In genomic region chr11:71447791-71448256, GRCh38 we compare ENCODE assay signal across 8 cellular contexts. TPM values are rescaled to one million over a fixed set of nuclear protein-coding genes. Genes with fewer than 3 reads are reported as not detected.
DNase-seq lines count a peak whose midpoint lies in the region; ATAC-seq and TF ChIP-seq lines count a peak whose summit lies in the region.

No MANE protein-coding gene starts in this region.

- peaks cover 18% of the 10 kb centered on the region for H3K36me3 Mint-ChIP-seq in activated naive CD4-positive, alpha-beta T cell treated with anti-CD3 and anti-CD28 coated beads, Interleukin-2, amount 50 U/mL, for 24 hours

- whole genome bisulfite sequencing in heart left ventricle, 4 donors: 0 to 2% (median 1%) methylated on average over 12 to 31 of the region's 31 CpGs
- WGBS in psoas muscle, 3 donors: 0 to 2% (median 1%) methylated on average over 8 to 31 of the region's 31 CpGs

- peaks cover 18% of the 10 kb centered on the region for H3K9me3 ChIP-seq in NT2/D1 (ENCODE audit: insufficient read depth, low read length)
- H3K9me3 ChIP-seq in heart left ventricle: peaks cover 0 to 6% (median 0%) of the 10 kb centered on the region in 12 donors
- H3K9me3 ChIP-seq in psoas muscle: no peaks in the 10 kb centered on the region

- H3K4me3 Mint-ChIP-seq in activated naive CD4-positive, alpha-beta T cell treated with anti-CD3 and anti-CD28 coated beads, Interleukin-2, amount 50 U/mL, for 24 hours: peak overlapping the region; percentile 90

- TF ChIP-seq CTCF in heart left ventricle (IDR thresholded peaks at IDR 0.05): no peak
- TF ChIP-seq CTCF in psoas muscle (IDR thresholded peaks at IDR 0.05): no peak

- intact Hi-C loops in heart left ventricle (cut with DNase I) (no loop called here), psoas muscle (cut with DNase I) (no loop called here)

- peaks cover 45% of the 10 kb centered on the region for H3K4me1 Mint-ChIP-seq in activated naive CD4-positive, alpha-beta T cell treated with anti-CD3 and anti-CD28 coated beads, Interleukin-2, amount 50 U/mL, for 24 hours

- peak; percentile 81 for DNase-seq in activated effector memory CD4-positive, alpha-beta T cell treated with anti-CD3 and anti-CD28 coated beads, Interleukin-2, amount 50 U/mL, for 16 hours
- no peak for DNase-seq in activated effector memory CD4-positive, alpha-beta T cell treated with Interleukin-2 at 50 U/mL for 16 hours
- DNase-seq in NT2/D1 (ENCODE audit: low read depth, low spot score): peak; percentile 11
- peak in 3 of 5 donors; percentile 51 to 58 (median 53) for DNase-seq in heart left ventricle
- DNase-seq in psoas muscle: peak in 1 of 2 donors; percentile 44

- peaks cover 3% of the 10 kb centered on the region for H3K4me1 ChIP-seq in NT2/D1 (ENCODE audit: insufficient read depth, insufficient read length)
- peaks cover 0 to 42% (median 18%) of the 10 kb centered on the region in 12 donors for H3K4me1 ChIP-seq in heart left ventricle
- peaks cover 9% of the 10 kb centered on the region for H3K4me1 ChIP-seq in psoas muscle

- H3K27me3 ChIP-seq in NT2/D1 (ENCODE audit: insufficient read depth, insufficient read length): no peaks in the 10 kb centered on the region
- H3K27me3 ChIP-seq in heart left ventricle: no peaks in the 10 kb centered on the region
- no peaks in the 10 kb centered on the region for H3K27me3 ChIP-seq in psoas muscle (ENCODE audit: insufficient read depth in 3 of 3, low read length in 2 of 3)

- H3K27ac ChIP-seq in heart left ventricle (peak overlapping the region; percentile 37 to 78 (median 56)), psoas muscle (peak overlapping the region; percentile 81)

- peak overlapping the region; percentile 84 for H3K27ac Mint-ChIP-seq in activated naive CD4-positive, alpha-beta T cell treated with anti-CD3 and anti-CD28 coated beads, Interleukin-2, amount 50 U/mL, for 24 hours

- H3K4me3 ChIP-seq in NT2/D1 (ENCODE audit: insufficient read length, low read depth): peak overlapping the region; percentile 88
- peak overlapping the region; percentile 59 to 98 (median 83) for H3K4me3 ChIP-seq in heart left ventricle
- peak overlapping the region; percentile 91 for H3K4me3 ChIP-seq in psoas muscle

- H3K9me3 Mint-ChIP-seq in activated naive CD4-positive, alpha-beta T cell treated with anti-CD3 and anti-CD28 coated beads, Interleukin-2, amount 50 U/mL, for 24 hours: peaks cover 8% of the 10 kb centered on the region

- TF ChIP-seq POLR2A in heart left ventricle (IDR thresholded peaks at IDR 0.05): no peak

- ATAC-seq in heart left ventricle (peak in 2 of 4 donors; percentile 33 to 40), psoas muscle (peak; percentile 20 to 41 (median 32)), GM21737 (IDR thresholded peaks at IDR 0.05; ENCODE audit: unreplicated experiment) (no peak), GM21423 (IDR thresholded peaks at IDR 0.05; ENCODE audit: unreplicated experiment) (no peak)

- peaks cover 46% of the 10 kb centered on the region for H3K36me3 ChIP-seq in NT2/D1 (ENCODE audit: insufficient read depth, insufficient read length, low read length)
- peaks cover 0 to 20% (median 15%) of the 10 kb centered on the region in 9 donors for H3K36me3 ChIP-seq in heart left ventricle
- peaks cover 0 to 24% of the 10 kb centered on the region in 2 donors for H3K36me3 ChIP-seq in psoas muscle (ENCODE audit: insufficient read depth in 1 of 2, low read depth in 1 of 2)

- no peaks in the 10 kb centered on the region for H3K27me3 Mint-ChIP-seq in activated naive CD4-positive, alpha-beta T cell treated with anti-CD3 and anti-CD28 coated beads, Interleukin-2, amount 50 U/mL, for 24 hours

- H3K9ac ChIP-seq in NT2/D1 (ENCODE audit: insufficient read length, low read depth): peak overlapping the region; percentile 88

RNA-seq across cellular contexts. Expression of gene DHCR7, which starts 0.4 kb away (rescaled TPM):
- total RNA-seq in heart left ventricle (10 to 100 TPM; 19.8 to 44.5 (median 30.8) TPM), psoas muscle (10 to 100 TPM in 2 of 4 donors, 1 to 10 TPM in 2; 5.5 to 15.1 (median 10.1) TPM)
- polyA plus RNA-seq in heart left ventricle (10 to 100 TPM; 12.6 to 22.2 TPM), psoas muscle (1 to 10 TPM; 4.9 to 9.0 (median 6.3) TPM)

RNA-seq across cellular contexts. Expression of gene NADSYN1, which starts 5.2 kb away (rescaled TPM):
- 10 to 100 TPM; 11.4 to 41.9 (median 18.0) TPM for total RNA-seq in heart left ventricle
- polyA plus RNA-seq in heart left ventricle: 10 to 100 TPM; 19.4 to 23.4 TPM
- total RNA-seq in psoas muscle: 10 to 100 TPM; 13.0 to 19.3 (median 13.6) TPM
- 10 to 100 TPM in 2 of 3 donors, 1 to 10 TPM in 1; 7.8 to 14.6 (median 12.0) TPM for polyA plus RNA-seq in psoas muscle

Comparison
In these comparisons a context has a peak if more than half of its experiments do, and no peak if none do; other contexts are left out.
1. ATAC-seq: peak in psoas muscle (4 of 4); none in GM21737 (single experiment) and GM21423 (single experiment).
2. Peak in every context shown above with its lines, with median percentiles within 50 percentile points of each other: H3K4me3 ChIP-seq.